18 cellular contexts compared by ENCODE assay signal in the genomic region with DNA sequence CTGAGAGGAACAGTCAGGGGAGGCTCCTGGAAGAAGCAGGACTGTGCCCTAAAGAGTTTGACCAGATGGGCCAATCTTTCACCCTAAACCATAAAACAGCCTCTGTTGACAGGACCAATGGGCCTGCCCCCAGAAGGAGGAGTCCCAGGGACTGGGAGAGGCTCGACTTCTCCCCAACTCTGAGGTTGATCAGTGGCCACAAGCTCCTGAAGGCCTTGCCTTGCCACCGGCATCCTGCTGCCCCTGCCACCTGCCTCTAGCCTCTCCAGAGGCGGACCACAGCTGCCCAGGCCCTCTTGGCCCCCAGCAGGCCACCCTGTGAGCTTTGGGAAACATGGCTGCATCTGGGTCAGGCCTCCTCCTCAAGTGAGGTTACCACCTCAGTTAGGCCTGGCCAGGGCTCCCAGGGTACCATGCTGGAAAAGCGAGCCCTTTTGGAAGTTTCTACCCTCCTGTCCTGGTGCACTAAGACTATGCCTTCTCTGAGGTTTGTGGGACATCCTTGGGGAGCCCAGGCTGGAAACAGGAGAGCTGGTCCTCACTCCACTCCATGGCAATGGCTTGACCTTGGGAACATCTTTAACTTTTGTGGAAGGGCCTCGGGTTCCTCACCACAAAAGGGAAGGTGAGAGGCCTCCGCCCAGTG. TPM values are rescaled to one million over a fixed set of nuclear protein-coding genes. Genes with fewer than 3 reads are reported as not detected.
DNase-seq lines count a peak whose midpoint lies in the region; ATAC-seq and TF ChIP-seq lines count a peak whose summit lies in the region.
"Had no signal": no experiment of that assay in that cellular context is flagged by ENCODE, and none has a peak within 500 bp of the region (broad histone marks: within the 10 kb centered on the region; RNA-seq: fewer than 3 reads in every experiment).

No MANE protein-coding gene starts in this region.

- no peak for TF ChIP-seq CTCF in mucosa of descending colon (IDR thresholded peaks at IDR 0.05)
- TF ChIP-seq CTCF in transverse colon (IDR thresholded peaks at IDR 0.05): no peak

- no peak for ATAC-seq in activated naive CD8-positive, alpha-beta T cell treated with anti-CD3 and anti-CD28 coated beads, Interleukin-2, amount 10 ng/mL, durations not matched to agents 7 days and 5 days (ENCODE audit: low read depth)
- ATAC-seq in mucosa of descending colon (peak; percentile 49), GM19452 (IDR thresholded peaks at IDR 0.05; ENCODE audit: unreplicated experiment) (no peak)
- ATAC-seq: A549; activated CD8-positive, alpha-beta T cell treated with anti-CD3 and anti-CD28 coated beads, Interleukin-2, amount 10 ng/mL, durations not matched to agents 7 days and 5 days had no signal

- H3K9me3 ChIP-seq in mucosa of descending colon (no peaks in the 10 kb centered on the region), transverse colon (no peaks in the 10 kb centered on the region)
- H3K9me3 ChIP-seq: A549, SJSA1, thoracic aorta had no signal

- POLR2A ChIA-PET in activated naive CD8-positive, alpha-beta T cell treated with anti-CD3 and anti-CD28 coated beads, Interleukin-2, amount 10 ng/mL, durations not matched to agents 7 days and 5 days (lab: Charles Lee): no interaction called here

- H3K36me3 ChIP-seq in mucosa of descending colon (ENCODE audit: low read depth): no peaks in the 10 kb centered on the region
- H3K36me3 ChIP-seq in transverse colon: no peaks in the 10 kb centered on the region
- H3K36me3 ChIP-seq: SJSA1, thoracic aorta had no signal

- DNase-seq in activated effector memory CD4-positive, alpha-beta T cell treated with anti-CD3 and anti-CD28 coated beads, Interleukin-2, amount 50 U/mL, for 16 hours: peak; percentile 61
- DNase-seq in activated effector memory CD4-positive, alpha-beta T cell treated with Interleukin-2 at 50 U/mL for 16 hours: no peak
- DNase-seq in activated naive CD8-positive, alpha-beta T cell treated with anti-CD3 and anti-CD28 coated beads, Interleukin-2, amount 10 ng/mL, durations not matched to agents 7 days and 5 days: peak; percentile 26
- peak; percentile 79 to 83 (median 81) for DNase-seq in mucosa of descending colon
- peak; percentile 75 for DNase-seq in transverse colon
- no peak for DNase-seq in GF-D8 (lab: John Stamatoyannopoulos, UW)
- no peak for DNase-seq in OCI-M2 (lab: John Stamatoyannopoulos, UW; ENCODE audit: unreplicated experiment)
- DNase-seq: activated CD8-positive, alpha-beta T cell treated with anti-CD3 and anti-CD28 coated beads, Interleukin-2, amount 10 ng/mL, durations not matched to agents 7 days and 5 days; activated gamma-delta T cell treated with Interleukin-2 at 50 U/mL for 16 hours; CD8-positive, alpha-beta memory T cell; effector memory CD4-positive, alpha-beta T cell; NCI-H446 treated with DMSO at 0.1 percent for 48 hours; retina had no signal

- H3K27me3 ChIP-seq in transverse colon: peaks cover 22% of the 10 kb centered on the region

- peaks cover 38% of the 10 kb centered on the region for H3K4me1 Mint-ChIP-seq in activated naive CD8-positive, alpha-beta T cell treated with anti-CD3 and anti-CD28 coated beads, Interleukin-2, amount 10 ng/mL, durations not matched to agents 7 days and 5 days

- H3K27me3 Mint-ChIP-seq in activated naive CD8-positive, alpha-beta T cell treated with anti-CD3 and anti-CD28 coated beads, Interleukin-2, amount 10 ng/mL, durations not matched to agents 7 days and 5 days: peaks cover 14% of the 10 kb centered on the region

- H3K4me1 ChIP-seq in mucosa of descending colon (ENCODE audit: low read depth) (peaks cover 69% of the 10 kb centered on the region), transverse colon (peaks cover 25 to 81% (median 65%) of the 10 kb centered on the region in 4 donors)
- H3K4me1 ChIP-seq: A549 had no signal

- H3K4me3 ChIP-seq in mucosa of descending colon (no peak overlapping the region), transverse colon (peak overlapping the region in 1 of 4 donors; percentile 17)
- H3K4me3 ChIP-seq: A549, SJSA1, thoracic aorta had no signal

- no peak overlapping the region for H3K4me3 Mint-ChIP-seq in activated naive CD8-positive, alpha-beta T cell treated with anti-CD3 and anti-CD28 coated beads, Interleukin-2, amount 10 ng/mL, durations not matched to agents 7 days and 5 days
- H3K4me3 Mint-ChIP-seq: activated CD8-positive, alpha-beta T cell treated with anti-CD3 and anti-CD28 coated beads, Interleukin-2, amount 10 ng/mL, durations not matched to agents 7 days and 5 days; nephron had no signal

- in situ Hi-C loops in transverse colon (cut with MboI; ENCODE audit: low pct_ligation_motif_present in 1 of 4, low pct_unique_long_range_greater_than_20kb in 1 of 4, low sequenced_read_pairs in 3 of 4): no loop called here

- H3K27ac ChIP-seq in transverse colon: peak overlapping the region; percentile 81 to 92 (median 87)
- H3K27ac ChIP-seq: A549, SJSA1, thoracic aorta had no signal

- no peaks in the 10 kb centered on the region for H3K9me3 Mint-ChIP-seq in activated naive CD8-positive, alpha-beta T cell treated with anti-CD3 and anti-CD28 coated beads, Interleukin-2, amount 10 ng/mL, durations not matched to agents 7 days and 5 days
- H3K9me3 Mint-ChIP-seq: CD8-positive, alpha-beta memory T cell; nephron had no signal

- intact Hi-C loops in mucosa of descending colon (cut with DNase I, micrococcal nuclease) (no loop called here), transverse colon (cut with DNase I; ENCODE audit: low total_unique reads) (no loop called here)

- 67% methylated on average over 5 of the region's 6 CpGs; no CpG with 5 or more reads in 1 of the 2 donors for WGBS in transverse colon (ENCODE audit: low coverage in 1 of 2), 2 donors

- H3K27ac Mint-ChIP-seq in activated naive CD8-positive, alpha-beta T cell treated with anti-CD3 and anti-CD28 coated beads, Interleukin-2, amount 10 ng/mL, durations not matched to agents 7 days and 5 days: no peak overlapping the region
- H3K27ac Mint-ChIP-seq: activated CD8-positive, alpha-beta T cell treated with anti-CD3 and anti-CD28 coated beads, Interleukin-2, amount 10 ng/mL, durations not matched to agents 7 days and 5 days; nephron had no signal

- TF ChIP-seq EP300 in transverse colon (IDR thresholded peaks at IDR 0.05; ENCODE audit: low read depth): no peak

- peaks cover 4% of the 10 kb centered on the region for H3K36me3 Mint-ChIP-seq in activated naive CD8-positive, alpha-beta T cell treated with anti-CD3 and anti-CD28 coated beads, Interleukin-2, amount 10 ng/mL, durations not matched to agents 7 days and 5 days

- peak; percentile 75 for TF ChIP-seq POLR2A in transverse colon (IDR thresholded peaks at IDR 0.05)

RNA-seq across cellular contexts. Expression of a gene that starts 2.9 kb away (rescaled TPM):
- 10 to 100 TPM; 22.3 to 26.9 TPM for total RNA-seq in activated naive CD8-positive, alpha-beta T cell treated with anti-CD3 and anti-CD28 coated beads, Interleukin-2, amount 10 ng/mL, durations not matched to agents 7 days and 5 days
- total RNA-seq in mucosa of descending colon (100 to 1,000 TPM in 2 of 3 donors, 10 to 100 TPM in 1; 68.9 to 202 (median 148) TPM), transverse colon (100 to 1,000 TPM; 121 to 565 (median 254) TPM)
- total RNA-seq: SJSA1 had no signal

Comparison
In these comparisons a context has a peak if more than half of its experiments do, and no peak if none do; other contexts are left out.
1. DNase-seq: peak in activated effector memory CD4-positive, alpha-beta T cell treated with anti-CD3 and anti-CD28 coated beads, Interleukin-2, amount 50 U/mL, for 16 hours (single experiment), activated naive CD8-positive, alpha-beta T cell treated with anti-CD3 and anti-CD28 coated beads, Interleukin-2, amount 10 ng/mL, durations not matched to agents 7 days and 5 days (single experiment), mucosa of descending colon (3 of 3) and transverse colon (single experiment); none in activated effector memory CD4-positive, alpha-beta T cell treated with Interleukin-2 at 50 U/mL for 16 hours (single experiment), GF-D8 (single experiment) and OCI-M2 (single experiment).